ENCODE assay signal across 8 cellular contexts in the genomic region with DNA sequence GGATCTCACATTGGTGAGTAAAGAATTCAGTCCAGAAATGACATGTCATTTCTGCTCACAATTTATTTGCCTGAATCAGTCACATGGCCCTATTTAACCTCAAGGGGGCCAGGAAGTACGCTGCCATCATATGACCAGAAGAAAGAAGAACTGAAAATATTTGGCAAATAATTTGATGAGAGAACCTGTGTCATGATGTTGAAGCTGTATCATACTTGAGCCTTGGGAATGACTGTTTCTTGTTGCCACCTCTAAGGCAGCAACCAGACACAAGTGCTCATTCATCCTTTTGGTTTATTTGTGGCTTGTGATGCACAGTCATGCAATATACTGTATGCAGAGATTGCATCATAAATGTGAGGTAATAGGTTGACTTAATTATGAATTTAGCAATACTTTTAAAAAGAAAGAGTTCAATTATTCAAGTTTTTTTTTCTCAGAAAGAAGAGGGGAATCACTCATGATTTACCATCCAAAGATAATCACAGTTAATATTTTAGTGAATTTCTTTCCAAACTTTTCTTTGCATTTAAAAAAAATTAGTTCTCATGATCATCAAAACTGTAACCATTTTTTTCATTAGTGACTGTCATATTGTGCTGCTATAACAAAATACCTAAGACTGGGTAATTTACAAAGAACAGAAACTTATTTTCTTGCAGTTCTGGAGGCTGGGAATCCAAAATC. TPM values are rescaled to one million over a fixed set of nuclear protein-coding genes. Genes with fewer than 3 reads are reported as not detected.
DNase-seq lines count a peak whose midpoint lies in the region; ATAC-seq and TF ChIP-seq lines count a peak whose summit lies in the region.

No MANE protein-coding gene starts in this region.

- no peak for DNase-seq in activated naive CD8-positive, alpha-beta T cell treated with anti-CD3 and anti-CD28 coated beads, Interleukin-2, amount 50 U/mL, for 24 hours
- DNase-seq in activated naive CD8-positive, alpha-beta T cell treated with anti-CD3 and anti-CD28 coated beads for 36 hours, result no peak
- DNase-seq in RWPE2 (ENCODE audit: low spot score), result no peak
- no peak for DNase-seq in lung (ENCODE audit: low spot score)
- no peak for DNase-seq in posterior cingulate gyrus
- DNase-seq in dorsolateral prefrontal cortex, result no peak
- DNase-seq in activated gamma-delta T cell (lab: John Stamatoyannopoulos, UW), result no peak

- H3K9me3 Mint-ChIP-seq in activated naive CD8-positive, alpha-beta T cell treated with anti-CD3 and anti-CD28 coated beads, Interleukin-2, amount 50 U/mL, for 24 hours, result peaks cover 3% of the 10 kb centered on the region
- no peaks in the 10 kb centered on the region for H3K9me3 Mint-ChIP-seq in activated naive CD8-positive, alpha-beta T cell treated with anti-CD3 and anti-CD28 coated beads for 36 hours

- H3K4me1 Mint-ChIP-seq in activated naive CD8-positive, alpha-beta T cell treated with anti-CD3 and anti-CD28 coated beads, Interleukin-2, amount 50 U/mL, for 24 hours, result peaks cover 11% of the 10 kb centered on the region
- H3K4me1 Mint-ChIP-seq in activated naive CD8-positive, alpha-beta T cell treated with anti-CD3 and anti-CD28 coated beads for 36 hours, result no peaks in the 10 kb centered on the region

- 63% methylated on average over 1 of the region's 1 CpG for WGBS in lung, 2 donors

- H3K36me3 ChIP-seq in RWPE2 (ENCODE audit: low read depth) (no peaks in the 10 kb centered on the region), lung (ENCODE audit: control insufficient read depth in 2 of 2, insufficient read depth in 2 of 2, low read length in 2 of 2) (no peaks in the 10 kb centered on the region)

- H3K36me3 Mint-ChIP-seq in activated naive CD8-positive, alpha-beta T cell treated with anti-CD3 and anti-CD28 coated beads, Interleukin-2, amount 50 U/mL, for 24 hours (ENCODE audit: low read depth), result no peaks in the 10 kb centered on the region
- no peaks in the 10 kb centered on the region for H3K36me3 Mint-ChIP-seq in activated naive CD8-positive, alpha-beta T cell treated with anti-CD3 and anti-CD28 coated beads for 36 hours

- H3K9me3 ChIP-seq in RWPE2 (ENCODE audit: severe bottlenecking) (no peaks in the 10 kb centered on the region), lung (ENCODE audit: control insufficient read depth in 2 of 2, insufficient read depth in 1 of 2, low read length in 1 of 2) (peaks cover 0 to 5% of the 10 kb centered on the region in 2 donors)

- H3K27me3 ChIP-seq in RWPE2 (ENCODE audit: insufficient read depth, poor library complexity, severe bottlenecking), result no peaks in the 10 kb centered on the region
- no peaks in the 10 kb centered on the region for H3K27me3 ChIP-seq in lung (ENCODE audit: control insufficient read depth, insufficient read depth)
- H3K27me3 ChIP-seq in dorsolateral prefrontal cortex, result no peaks in the 10 kb centered on the region

- H3K4me3 ChIP-seq in RWPE2 (ENCODE audit: severe bottlenecking), result no peak overlapping the region
- H3K4me3 ChIP-seq in lung, result no peak overlapping the region
- H3K4me3 ChIP-seq in dorsolateral prefrontal cortex, result no peak overlapping the region

- peaks cover 16% of the 10 kb centered on the region for H3K27me3 Mint-ChIP-seq in activated naive CD8-positive, alpha-beta T cell treated with anti-CD3 and anti-CD28 coated beads, Interleukin-2, amount 50 U/mL, for 24 hours
- peaks cover 4% of the 10 kb centered on the region for H3K27me3 Mint-ChIP-seq in activated naive CD8-positive, alpha-beta T cell treated with anti-CD3 and anti-CD28 coated beads for 36 hours

- H3K4me3 Mint-ChIP-seq in activated naive CD8-positive, alpha-beta T cell treated with anti-CD3 and anti-CD28 coated beads, Interleukin-2, amount 50 U/mL, for 24 hours, result no peak overlapping the region
- no peak overlapping the region for H3K4me3 Mint-ChIP-seq in activated naive CD8-positive, alpha-beta T cell treated with anti-CD3 and anti-CD28 coated beads for 36 hours

- intact Hi-C loops in posterior cingulate gyrus (cut with DNase I) (loop anchor here (10.0 kb wide), 3 partner anchors 85 to 905 kb away; a partner anchor contains a TSS), dorsolateral prefrontal cortex (cut with DNase I) (no loop called here)

- no peak overlapping the region for H3K27ac Mint-ChIP-seq in activated naive CD8-positive, alpha-beta T cell treated with anti-CD3 and anti-CD28 coated beads, Interleukin-2, amount 50 U/mL, for 24 hours
- no peak overlapping the region for H3K27ac Mint-ChIP-seq in activated naive CD8-positive, alpha-beta T cell treated with anti-CD3 and anti-CD28 coated beads for 36 hours

- H3K4me1 ChIP-seq in RWPE2 (ENCODE audit: insufficient read depth, poor library complexity, severe bottlenecking), result peaks cover 7% of the 10 kb centered on the region
- no peaks in the 10 kb centered on the region for H3K4me1 ChIP-seq in lung (ENCODE audit: control insufficient read depth in 2 of 2, insufficient read depth in 2 of 2, low read length in 2 of 2)

- H3K27ac ChIP-seq in RWPE2 (ENCODE audit: poor library complexity, severe bottlenecking), result no peak overlapping the region
- H3K27ac ChIP-seq in lung (ENCODE audit: low read depth in 1 of 2, low read length in 1 of 2), result no peak overlapping the region
- peak overlapping the region in 12 of 59 donors; percentile 2 to 62 (median 43) for H3K27ac ChIP-seq in dorsolateral prefrontal cortex

- TF ChIP-seq CTCF in RWPE2 (IDR thresholded peaks at IDR 0.05; ENCODE audit: poor library complexity, severe bottlenecking), result no peak
- TF ChIP-seq CTCF in lung (IDR thresholded peaks at IDR 0.05; ENCODE audit: control extremely low read depth, extremely low read depth), result no peak
- no peak for TF ChIP-seq CTCF in dorsolateral prefrontal cortex (IDR thresholded peaks at IDR 0.05 in 54 of 56, conservative IDR thresholded peaks at IDR 0.05 in 2 of 56; ENCODE audit: low read depth in 1 of 56, partially characterized antibody in 56 of 56)

- ATAC-seq in activated naive CD8-positive, alpha-beta T cell treated with anti-CD3 and anti-CD28 coated beads, Interleukin-2, amount 50 U/mL, for 24 hours, result peak; percentile 28
- ATAC-seq in HG03060 (IDR thresholded peaks at IDR 0.05; ENCODE audit: low read depth, unreplicated experiment), result peak; percentile 87
- peak; percentile 89 for ATAC-seq in RWPE2 (ENCODE audit: low read depth)
- peak; percentile 47 for ATAC-seq in lung (ENCODE audit: insufficient read depth, low FRiP score)

RNA-seq across cellular contexts. Expression of a gene that starts 8.2 kb away (rescaled TPM):
- 1 to 10 TPM; 7.2 to 8.4 TPM for total RNA-seq in activated naive CD8-positive, alpha-beta T cell treated with anti-CD3 and anti-CD28 coated beads for 36 hours
- total RNA-seq in lung, result 100 to 1,000 TPM in 1 of 2 donors, 10 to 100 TPM in 1; 34.1 to 102 TPM
- 10 to 100 TPM; 14.5 to 18.4 TPM for polyA plus RNA-seq in lung
- 100 to 1,000 TPM in 51 of 120 experiments, 10 to 100 TPM in 69; 59.0 to 215 (median 92.5) TPM for total RNA-seq in dorsolateral prefrontal cortex

Comparison
In these comparisons a context has a peak if more than half of its experiments do, and no peak if none do; other contexts are left out.
1. ATAC-seq: peak in every context shown above with its lines; median percentile 89 in RWPE2; 87 in HG03060; 47 in lung; 28 in activated naive CD8-positive, alpha-beta T cell treated with anti-CD3 and anti-CD28 coated beads, Interleukin-2, amount 50 U/mL, for 24 hours.